In genomic region chr9:34723141-34723540, GRCh38 we compare ENCODE assay signal across 33 cellular contexts. TPM values are rescaled to one million over a fixed set of nuclear protein-coding genes. Genes with fewer than 3 reads are reported as not detected.
DNase-seq lines count a peak whose midpoint lies in the region; FAIRE-seq and TF ChIP-seq lines count a peak whose summit lies in the region.
"Had no signal": no experiment of that assay in that cellular context is flagged by ENCODE, and none has a peak within 500 bp of the region (broad histone marks: within the 10 kb centered on the region; RNA-seq: fewer than 3 reads in every experiment).

No MANE protein-coding gene starts in this region.

- DNase-seq in bronchial epithelial cell (ENCODE audit: low read depth), result no peak
- DNase-seq in islet precursor cell, result peak; percentile 32
- DNase-seq in activated CD4-positive, alpha-beta T cell treated with anti-CD3 and anti-CD28 coated beads for 48 hours, result no peak
- no peak for DNase-seq in cardiac septum (ENCODE audit: low spot score)
- DNase-seq: 8988T; ACHN; AML-193; BE2C; C1 segment of cervical spinal cord; Caco-2; Calu3; CD4-positive, alpha-beta memory T cell; CD4-positive, alpha-beta T cell; CD4-positive, CD25-positive, alpha-beta regulatory T cell; CD8-positive, alpha-beta memory T cell; CD8-positive, alpha-beta T cell; COR-L47; DMS 273 treated with DMSO at 0.1 percent for 48 hours; DMS153; DMS53; DMS79; DMS79 treated with DMSO at 0.1 percent for 48 hours; DND-41; EL had no signal

- H3K27me3 ChIP-seq in bronchial epithelial cell (ENCODE audit: control insufficient read depth, insufficient read depth, low read length), result no peaks in the 10 kb centered on the region
- H3K27me3 ChIP-seq: BE2C; BLaER1; BLaER1 treated with 17β-estradiol and CSF1 and Interleukin-3, amounts not matched to agents 10 nM and 100 nM had no signal

- intact Hi-C loops in cardiac septum (cut with DNase I), result no loop called here

- no peak for TF ChIP-seq CTCF in bronchial epithelial cell (IDR thresholded peaks at IDR 0.05; ENCODE audit: insufficient read depth, low read length, severe bottlenecking)

- H3K4me3 ChIP-seq in bronchial epithelial cell (ENCODE audit: low read depth, low read length), result no peak overlapping the region
- H3K4me3 ChIP-seq: A549; BLaER1; BLaER1 treated with 17β-estradiol and CSF1 and Interleukin-3, amounts not matched to agents 10 nM and 100 nM had no signal

- FAIRE-seq in bronchial epithelial cell (lab: Jason Lieb, UNC), result peak; percentile 36
- FAIRE-seq: A204.1, A549, D721Med had no signal

- H3K36me3 ChIP-seq in bronchial epithelial cell (ENCODE audit: control insufficient read depth, insufficient read depth, low read length), result no peaks in the 10 kb centered on the region
- H3K36me3 ChIP-seq: BE2C; BLaER1; BLaER1 treated with 17β-estradiol and CSF1 and Interleukin-3, amounts not matched to agents 10 nM and 100 nM had no signal

RNA-seq across cellular contexts. Expression of gene CCL21, which starts 13.2 kb away (rescaled TPM):
- total RNA-seq in bronchial epithelial cell (not detected in 2 replicates), cardiac septum (30.1 TPM)
- total RNA-seq: A172; A673; B cell; Caco-2; Calu3; CD4-positive, alpha-beta memory T cell; CD4-positive, alpha-beta T cell; CD4-positive, CD25-positive, alpha-beta regulatory T cell; CD8-positive, alpha-beta memory T cell; CD8-positive, alpha-beta T cell; Daoy had no signal

RNA-seq across cellular contexts. Expression of gene CCL19, which starts 32.1 kb away (rescaled TPM):
- total RNA-seq in bronchial epithelial cell (not detected in 2 replicates), cardiac septum (0.62 TPM)
- total RNA-seq: A172; A673; B cell; Caco-2; Calu3; CD4-positive, alpha-beta memory T cell; CD4-positive, alpha-beta T cell; CD4-positive, CD25-positive, alpha-beta regulatory T cell; CD8-positive, alpha-beta memory T cell; CD8-positive, alpha-beta T cell; Daoy had no signal

Comparison
In these comparisons a context has a peak if more than half of its experiments do, and no peak if none do; other contexts are left out.
1. RNA of gene CCL21, which starts 13.2 kb away (total RNA-seq): 30.1 TPM in cardiac septum (single experiment); not detected in bronchial epithelial cell; every median in the first group is over 10 times any median in the second.